ENCODE assay signal across 38 cellular contexts in genomic region chr6:103017878-103018277, GRCh38.
"Had no signal": no experiment of that assay in that cellular context is flagged by ENCODE, and none has a peak within 500 bp of the region (broad histone marks: within the 10 kb centered on the region; RNA-seq: fewer than 3 reads in every experiment).

No MANE protein-coding gene starts in this region.

- H3K27me3 ChIP-seq: adrenal gland, ascending aorta, body of pancreas, brain microvascular endothelial cell, breast epithelium, cardiac muscle cell had no signal

- FAIRE-seq: astrocyte, bronchial epithelial cell had no signal

- H3K36me3 Mint-ChIP-seq: activated naive CD4-positive, alpha-beta T cell treated with anti-CD3 and anti-CD28 coated beads, Interleukin-2, amount 10 ng/mL, durations not matched to agents 7 days and 5 days; activated naive CD4-positive, alpha-beta T cell treated with anti-CD3 and anti-CD28 coated beads, Interleukin-2, amount 50 U/mL, for 24 hours; activated naive CD4-positive, alpha-beta T cell treated with anti-CD3 and anti-CD28 coated beads, Interleukin-2, amount 50 U/mL, for 72 hours; activated naive CD8-positive, alpha-beta T cell; activated naive CD8-positive, alpha-beta T cell treated with anti-CD3 and anti-CD28 coated beads for 36 hours; activated naive CD8-positive, alpha-beta T cell treated with anti-CD3 and anti-CD28 coated beads, Interleukin-2, amount 10 ng/mL, durations not matched to agents 7 days and 5 days; brain had no signal

- DNase-seq: activated effector memory CD4-positive, alpha-beta T cell treated with anti-CD3 and anti-CD28 coated beads, Interleukin-2, amount 50 U/mL, for 16 hours; activated effector memory CD4-positive, alpha-beta T cell treated with Interleukin-2 at 50 U/mL for 16 hours; activated gamma-delta T cell; activated gamma-delta T cell treated with Interleukin-2 at 50 U/mL for 16 hours; activated naive CD4-positive, alpha-beta T cell; activated naive CD4-positive, alpha-beta T cell treated with anti-CD3 and anti-CD28 coated beads for 36 hours; activated naive CD4-positive, alpha-beta T cell treated with anti-CD3 and anti-CD28 coated beads, Interleukin-2, amount 10 ng/mL, durations not matched to agents 7 days and 5 days; activated naive CD4-positive, alpha-beta T cell treated with anti-CD3 and anti-CD28 coated beads, Interleukin-2, amount 50 U/mL, for 16 hours; activated naive CD4-positive, alpha-beta T cell treated with Interleukin-2 at 50 U/mL for 16 hours; activated naive CD8-positive, alpha-beta T cell treated with anti-CD3 and anti-CD28 coated beads for 36 hours; activated naive CD8-positive, alpha-beta T cell treated with anti-CD3 and anti-CD28 coated beads, Interleukin-2, amount 10 ng/mL, durations not matched to agents 7 days and 5 days; activated naive CD8-positive, alpha-beta T cell treated with anti-CD3 and anti-CD28 coated beads, Interleukin-2, amount 50 U/mL, for 24 hours; activated T-cell treated with anti-CD3 and anti-CD28 coated beads, Interleukin-2, amount 50 U/mL, for 1 hour; activated T-cell treated with anti-CD3 and anti-CD28 coated beads, Interleukin-2, amount 50 U/mL, for 24 hours; activated T-cell treated with anti-CD3 and anti-CD28 coated beads, Interleukin-2, amount 50 U/mL, for 4 hours; activated T-cell treated with anti-CD3 and anti-CD28 coated beads, Interleukin-2, amount 50 U/mL, for 48 hours; activated T-cell treated with anti-CD3 and anti-CD28 coated beads, Interleukin-2, amount 50 U/mL, for 72 hours; adrenal gland; amniotic stem cell; anterior cingulate cortex; body of pancreas; brain microvascular endothelial cell; caudate nucleus; central memory CD4-positive, alpha-beta T cell; cerebellar nuclear complex had no signal

- H3K4me1 Mint-ChIP-seq: activated naive CD4-positive, alpha-beta T cell treated with anti-CD3 and anti-CD28 coated beads, Interleukin-2, amount 10 ng/mL, durations not matched to agents 7 days and 5 days; activated naive CD4-positive, alpha-beta T cell treated with anti-CD3 and anti-CD28 coated beads, Interleukin-2, amount 50 U/mL, for 24 hours; activated naive CD8-positive, alpha-beta T cell treated with anti-CD3 and anti-CD28 coated beads for 36 hours; activated naive CD8-positive, alpha-beta T cell treated with anti-CD3 and anti-CD28 coated beads, Interleukin-2, amount 10 ng/mL, durations not matched to agents 7 days and 5 days; activated naive CD8-positive, alpha-beta T cell treated with anti-CD3 and anti-CD28 coated beads, Interleukin-2, amount 50 U/mL, for 24 hours; activated T-helper 17 cell treated with anti-CD3 and anti-CD28 coated beads, Interleukin-2, amount 50 U/mL, for 72 hours; brain; central memory CD8-positive, alpha-beta T cell had no signal

- H3K27ac ChIP-seq: adrenal gland, ascending aorta, body of pancreas, brain microvascular endothelial cell, breast epithelium, cardiac muscle cell had no signal

- H3K27me3 Mint-ChIP-seq: activated naive CD4-positive, alpha-beta T cell treated with anti-CD3 and anti-CD28 coated beads, Interleukin-2, amount 10 ng/mL, durations not matched to agents 7 days and 5 days; activated naive CD8-positive, alpha-beta T cell; activated naive CD8-positive, alpha-beta T cell treated with anti-CD3 and anti-CD28 coated beads for 36 hours; activated naive CD8-positive, alpha-beta T cell treated with anti-CD3 and anti-CD28 coated beads, Interleukin-2, amount 10 ng/mL, durations not matched to agents 7 days and 5 days; activated naive CD8-positive, alpha-beta T cell treated with anti-CD3 and anti-CD28 coated beads, Interleukin-2, amount 50 U/mL, for 24 hours; activated T-cell treated with anti-CD3 and anti-CD28 coated beads, Interleukin-2, amount 50 U/mL, for 24 hours; activated T-helper 17 cell treated with anti-CD3 and anti-CD28 coated beads, Interleukin-2, amount 50 U/mL, for 72 hours; central memory CD8-positive, alpha-beta T cell had no signal

- H3K4me1 ChIP-seq: adrenal gland, ascending aorta, body of pancreas, breast epithelium had no signal

- H3K4me3 Mint-ChIP-seq: activated naive CD4-positive, alpha-beta T cell treated with anti-CD3 and anti-CD28 coated beads for 36 hours; activated naive CD4-positive, alpha-beta T cell treated with anti-CD3 and anti-CD28 coated beads, Interleukin-2, amount 10 ng/mL, durations not matched to agents 7 days and 5 days; activated naive CD4-positive, alpha-beta T cell treated with anti-CD3 and anti-CD28 coated beads, Interleukin-2, amount 50 U/mL, for 24 hours; activated naive CD8-positive, alpha-beta T cell; activated naive CD8-positive, alpha-beta T cell treated with anti-CD3 and anti-CD28 coated beads for 36 hours; activated naive CD8-positive, alpha-beta T cell treated with anti-CD3 and anti-CD28 coated beads, Interleukin-2, amount 10 ng/mL, durations not matched to agents 7 days and 5 days; activated naive CD8-positive, alpha-beta T cell treated with anti-CD3 and anti-CD28 coated beads, Interleukin-2, amount 50 U/mL, for 24 hours; activated T-cell treated with anti-CD3 and anti-CD28 coated beads, Interleukin-2, amount 50 U/mL, for 24 hours; activated T-cell treated with anti-CD3 and anti-CD28 coated beads, Interleukin-2, amount 50 U/mL, for 4 hours; activated T-cell treated with anti-CD3 and anti-CD28 coated beads, Interleukin-2, amount 50 U/mL, for 72 hours; activated T-helper 1 cell treated with anti-CD3 and anti-CD28 coated beads, Interleukin-12 subunit alpha, Interleukin-12 subunit beta, Interleukin-2, Interleukin-4 antibody, amounts not matched to agents 30 ng/mL and 10 ng/mL and 1 ng/mL, durations not matched to agents 14 hours and 24 hours and 36 hours; activated T-helper 17 cell treated with anti-CD3 and anti-CD28 coated beads, Interleukin-2, amount 50 U/mL, for 72 hours; brain; central memory CD8-positive, alpha-beta T cell had no signal

- H3K9me3 Mint-ChIP-seq: activated naive CD8-positive, alpha-beta T cell treated with anti-CD3 and anti-CD28 coated beads for 36 hours; activated T-cell treated with anti-CD3 and anti-CD28 coated beads, Interleukin-2, amount 50 U/mL, for 4 hours; activated T-helper 1 cell treated with anti-CD3 and anti-CD28 coated beads, Interleukin-12 subunit alpha, Interleukin-12 subunit beta, Interleukin-2, Interleukin-4 antibody, amounts not matched to agents 30 ng/mL and 10 ng/mL and 1 ng/mL, durations not matched to agents 14 hours and 24 hours and 36 hours had no signal

- H3K9me3 ChIP-seq: adrenal gland, ascending aorta, body of pancreas, breast epithelium had no signal

- H3K27ac Mint-ChIP-seq: activated naive CD4-positive, alpha-beta T cell treated with anti-CD3 and anti-CD28 coated beads for 36 hours; activated naive CD4-positive, alpha-beta T cell treated with anti-CD3 and anti-CD28 coated beads, Interleukin-2, amount 10 ng/mL, durations not matched to agents 7 days and 5 days; activated naive CD4-positive, alpha-beta T cell treated with anti-CD3 and anti-CD28 coated beads, Interleukin-2, amount 50 U/mL, for 24 hours; activated naive CD4-positive, alpha-beta T cell treated with anti-CD3 and anti-CD28 coated beads, Interleukin-2, amount 50 U/mL, for 72 hours; activated naive CD8-positive, alpha-beta T cell; activated naive CD8-positive, alpha-beta T cell treated with anti-CD3 and anti-CD28 coated beads for 36 hours; activated naive CD8-positive, alpha-beta T cell treated with anti-CD3 and anti-CD28 coated beads, Interleukin-2, amount 10 ng/mL, durations not matched to agents 7 days and 5 days; activated naive CD8-positive, alpha-beta T cell treated with anti-CD3 and anti-CD28 coated beads, Interleukin-2, amount 50 U/mL, for 24 hours; activated T-cell treated with anti-CD3 and anti-CD28 coated beads, Interleukin-2, amount 50 U/mL, for 24 hours; activated T-cell treated with anti-CD3 and anti-CD28 coated beads, Interleukin-2, amount 50 U/mL, for 72 hours; activated T-helper 1 cell treated with anti-CD3 and anti-CD28 coated beads, Interleukin-12 subunit alpha, Interleukin-12 subunit beta, Interleukin-2, Interleukin-4 antibody, amounts not matched to agents 30 ng/mL and 10 ng/mL and 1 ng/mL, durations not matched to agents 14 hours and 24 hours and 36 hours; activated T-helper 17 cell treated with anti-CD3 and anti-CD28 coated beads, Interleukin-2, amount 50 U/mL, for 72 hours; activated T-helper 2 cell treated with anti-CD3 and anti-CD28 coated beads, Interferon-gamma antibody, Interleukin-2, Interleukin-4, amounts not matched to agents 10 μg/mL and 5 μg/mL and 100 μg/mL, durations not matched to agents 14 hours and 24 hours and 36 hours; brain had no signal

- ATAC-seq: activated naive CD4-positive, alpha-beta T cell treated with anti-CD3 and anti-CD28 coated beads, Interleukin-2, amount 50 U/mL, for 72 hours; activated naive CD8-positive, alpha-beta T cell treated with anti-CD3 and anti-CD28 coated beads, Interleukin-2, amount 50 U/mL, for 24 hours; activated T-cell treated with anti-CD3 and anti-CD28 coated beads, Interleukin-2, amount 50 U/mL, for 4 hours; activated T-cell treated with anti-CD3 and anti-CD28 coated beads, Interleukin-2, amount 50 U/mL, for 72 hours; activated T-helper 17 cell treated with anti-CD3 and anti-CD28 coated beads, Interleukin-2, amount 50 U/mL, for 72 hours; body of pancreas had no signal

- H3K36me3 ChIP-seq: adrenal gland, ascending aorta, brain microvascular endothelial cell, breast epithelium, cardiac muscle cell had no signal

- H3K4me3 ChIP-seq: adrenal gland, ascending aorta, body of pancreas, breast epithelium, cardiac muscle cell had no signal
